In the genomic region with DNA sequence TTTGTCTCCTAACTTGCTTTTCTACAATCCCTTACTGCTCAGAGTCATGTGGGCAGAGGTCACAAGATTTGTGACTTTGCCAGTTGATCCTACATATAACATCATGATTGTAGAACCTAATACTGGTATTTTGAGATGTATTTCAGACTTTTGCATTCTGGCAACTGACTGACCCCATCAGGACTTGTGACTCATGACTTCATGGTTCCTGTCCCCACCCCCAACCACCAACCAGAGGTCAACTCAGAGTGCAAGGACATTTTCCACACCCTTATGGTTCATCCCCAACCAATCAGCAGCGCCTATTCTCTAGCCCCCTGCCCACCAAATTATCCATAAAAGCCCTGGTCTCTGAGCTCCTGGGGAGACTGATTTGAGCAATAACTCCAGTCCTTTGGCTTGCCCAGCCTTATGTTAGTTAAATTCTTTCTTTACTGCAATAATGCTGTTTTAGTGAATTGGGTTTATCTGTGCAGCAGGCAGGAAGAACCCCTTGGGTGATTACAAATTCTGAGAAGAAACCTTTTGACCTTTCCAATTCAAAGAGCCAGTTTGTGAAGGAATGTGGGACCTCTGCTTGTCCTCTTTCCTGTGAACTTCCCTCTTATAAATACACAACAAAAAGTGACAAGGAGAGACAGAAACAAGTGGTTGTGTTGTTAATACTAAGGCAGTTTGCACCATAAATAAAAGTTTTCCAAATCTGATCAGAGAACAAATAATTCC, we compare ENCODE assay signal across 1 cellular context.
TF ChIP-seq lines count a peak whose summit lies in the region.

No MANE protein-coding gene starts in this region.

TF ChIP-seq in HCT116, 20 proteins besides CTCF, POLR2A, EP300 and RAD21:
- TF ChIP-seq EZH2 (IDR thresholded peaks at IDR 0.05), result no peak
- no peak for TF ChIP-seq FOSL1 (IDR thresholded peaks at IDR 0.05; ENCODE audit: low read depth)
- TF ChIP-seq CBX3 (IDR thresholded peaks at IDR 0.05; ENCODE audit: low read depth), result 0 out of 2 replicates have a peak, but pooled peaks have one; percentile 11
- TF ChIP-seq YY1 (IDR thresholded peaks at IDR 0.05; ENCODE audit: extremely low read depth, insufficient replicate concordance, low read depth, low read length), result no peak
- TF ChIP-seq ZNF274 (IDR thresholded peaks at IDR 0.05; ENCODE audit: low read depth, low read length), result no peak
- TF ChIP-seq, protein P1, sequence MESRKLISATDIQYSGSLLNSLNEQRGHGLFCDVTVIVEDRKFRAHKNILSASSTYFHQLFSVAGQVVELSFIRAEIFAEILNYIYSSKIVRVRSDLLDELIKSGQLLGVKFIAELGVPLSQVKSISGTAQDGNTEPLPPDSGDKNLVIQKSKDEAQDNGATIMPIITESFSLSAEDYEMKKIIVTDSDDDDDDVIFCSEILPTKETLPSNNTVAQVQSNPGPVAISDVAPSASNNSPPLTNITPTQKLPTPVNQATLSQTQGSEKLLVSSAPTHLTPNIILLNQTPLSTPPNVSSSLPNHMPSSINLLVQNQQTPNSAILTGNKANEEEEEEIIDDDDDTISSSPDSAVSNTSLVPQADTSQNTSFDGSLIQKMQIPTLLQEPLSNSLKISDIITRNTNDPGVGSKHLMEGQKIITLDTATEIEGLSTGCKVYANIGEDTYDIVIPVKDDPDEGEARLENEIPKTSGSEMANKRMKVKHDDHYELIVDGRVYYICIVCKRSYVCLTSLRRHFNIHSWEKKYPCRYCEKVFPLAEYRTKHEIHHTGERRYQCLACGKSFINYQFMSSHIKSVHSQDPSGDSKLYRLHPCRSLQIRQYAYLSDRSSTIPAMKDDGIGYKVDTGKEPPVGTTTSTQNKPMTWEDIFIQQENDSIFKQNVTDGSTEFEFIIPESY (IDR thresholded peaks at IDR 0.05; ENCODE audit: extremely low read depth, insufficient replicate concordance, low read length), result no peak
TF ChIP-seq in HCT116: peak in this region for 1.
